ENCODE assay signal across 18 cellular contexts in genomic region chr9:131167936-131168335, GRCh38.
"Had no signal": no experiment of that assay in that cellular context is flagged by ENCODE, and none has a peak within 500 bp of the region (broad histone marks: within the 10 kb centered on the region; RNA-seq: fewer than 3 reads in every experiment).

No MANE protein-coding gene starts in this region.

- H3K4me2 ChIP-seq: hepatocyte, smooth muscle cell had no signal

- H3K27me3 ChIP-seq: dorsolateral prefrontal cortex, esophagus squamous epithelium, gastroesophageal sphincter, hepatocyte, suprapubic skin, thyroid gland, upper lobe of left lung, uterus had no signal

- DNase-seq: cortex of kidney; dorsolateral prefrontal cortex; effector CD8-positive, alpha-beta T cell; esophagus squamous epithelium; mammary epithelial cell; natural killer cell; right cardiac atrium; stimulated activated CD4-positive, alpha-beta T cell treated with anti-CD3 and anti-CD28 coated beads, Interleukin-2, amount 100 ng/mL, for 48 hours; stimulated activated naive CD4-positive, alpha-beta T cell treated with Interleukin-2 at 50 U/mL for 16 hours; thyroid gland; upper lobe of left lung; uterus had no signal

- H3K27ac Mint-ChIP-seq: natural killer cell had no signal

- H3K4me3 ChIP-seq: dorsolateral prefrontal cortex, esophagus squamous epithelium, gastroesophageal sphincter, hepatocyte, mucosa of descending colon, smooth muscle cell, suprapubic skin, thyroid gland, upper lobe of left lung, uterus had no signal

- H3K36me3 ChIP-seq: uterus had no signal

- H3K27ac ChIP-seq: dorsolateral prefrontal cortex, esophagus squamous epithelium, gastroesophageal sphincter, hepatocyte, suprapubic skin, thyroid gland, upper lobe of left lung, uterus had no signal

- H3K4me1 ChIP-seq: esophagus squamous epithelium, gastroesophageal sphincter, suprapubic skin, thyroid gland, uterus had no signal

- H3K4me1 Mint-ChIP-seq: neural crest cell had no signal

- H3K4me3 Mint-ChIP-seq: natural killer cell, neural crest cell had no signal

- H3K9me3 ChIP-seq: esophagus squamous epithelium, gastroesophageal sphincter, mucosa of descending colon, suprapubic skin, thyroid gland, upper lobe of left lung, uterus had no signal

- H3K9me3 Mint-ChIP-seq: natural killer cell, neural crest cell had no signal

- H2AFZ ChIP-seq: hepatocyte had no signal

- ATAC-seq: gastroesophageal sphincter, natural killer cell had no signal
